ENCODE assay signal across 8 cellular contexts in the genomic region with DNA sequence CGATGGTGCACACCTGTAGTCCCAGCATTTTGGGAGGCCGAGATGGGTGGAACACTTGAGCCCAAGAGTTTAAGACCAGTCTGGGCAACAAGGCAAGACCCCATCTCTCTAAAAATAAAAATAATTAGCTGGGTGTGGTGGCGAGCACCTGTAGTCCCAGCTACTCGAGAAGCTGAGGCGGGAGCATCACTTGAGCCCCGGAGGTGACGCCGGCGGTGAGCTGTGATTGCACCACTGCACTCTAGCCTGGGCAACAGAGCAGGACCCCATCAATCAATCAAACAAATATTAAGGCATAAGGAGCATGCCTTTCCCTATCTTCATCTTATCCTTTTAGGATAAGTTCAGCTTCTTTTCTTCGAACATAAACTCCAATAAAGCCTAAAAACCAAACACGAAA. TPM values are rescaled to one million over a fixed set of nuclear protein-coding genes. Genes with fewer than 3 reads are reported as not detected.
DNase-seq lines count a peak whose midpoint lies in the region; ATAC-seq, FAIRE-seq and TF ChIP-seq lines count a peak whose summit lies in the region.

No MANE protein-coding gene starts in this region.

- CTCF ChIA-PET in activated CD4-positive, alpha-beta T cell treated with anti-CD3 and anti-CD28 coated beads for 36 hours (lab: Charles Lee): interaction anchor here (0.5 kb wide), 1 partner anchor 74 kb away, joined by 3 read pairs; no protein-coding TSS in a partner anchor
- CTCF ChIA-PET in HepG2 (lab: Yijun Ruan, JAX; ENCODE audit: low intra/inter-chr PET ratio, low total read pairs): no interaction called here

- no peak overlapping the region for H3K27ac Mint-ChIP-seq in activated CD4-positive, alpha-beta T cell treated with anti-CD3 and anti-CD28 coated beads for 36 hours
- no peak overlapping the region for H3K27ac Mint-ChIP-seq in activated naive CD8-positive, alpha-beta T cell treated with anti-CD3 and anti-CD28 coated beads, Interleukin-2, amount 50 U/mL, for 24 hours

- peak overlapping the region; percentile 83 for H3K4me2 ChIP-seq in HepG2 (ENCODE audit: low read depth, low read length)

- ATAC-seq in activated CD4-positive, alpha-beta T cell treated with anti-CD3 and anti-CD28 coated beads for 36 hours: no peak
- no peak for ATAC-seq in activated naive CD8-positive, alpha-beta T cell treated with anti-CD3 and anti-CD28 coated beads, Interleukin-2, amount 50 U/mL, for 24 hours
- ATAC-seq in HepG2: no peak
- no peak for ATAC-seq in GM18867 (IDR thresholded peaks at IDR 0.05; ENCODE audit: unreplicated experiment)

- H4K20me1 ChIP-seq in HepG2 (ENCODE audit: insufficient read depth, low read length): no peaks in the 10 kb centered on the region

- H3K27me3 ChIP-seq in HepG2 (ENCODE audit: control insufficient read depth in 1 of 2, insufficient read depth in 2 of 2, low read length in 2 of 2): no peaks in the 10 kb centered on the region; a peak in 1 of 5 replicates
- no peaks in the 10 kb centered on the region for H3K27me3 ChIP-seq in suprapubic skin

- in situ Hi-C loops in HepG2 (cut with HindIII; ENCODE audit: extremely low pct_ligation_motif_present, low pct_unique_long_range_greater_than_20kb): no loop called here

- no peak for TF ChIP-seq RAD21 in HepG2 (CRISPR knock-in tag; IDR thresholded peaks at IDR 0.05)

- H3K9me3 ChIP-seq in HepG2 (ENCODE audit: low read length): no peaks in the 10 kb centered on the region
- H3K9me3 ChIP-seq in suprapubic skin: no peaks in the 10 kb centered on the region

- no peak overlapping the region for H2AFZ ChIP-seq in HepG2 (ENCODE audit: low read length)

- no peak for DNase-seq in activated CD4-positive, alpha-beta T cell treated with anti-CD3 and anti-CD28 coated beads for 36 hours
- DNase-seq in activated CD4-positive, alpha-beta T cell treated with anti-CD3 and anti-CD28 coated beads, Interleukin-2, amount 50 U/mL, for 4 hours: no peak
- no peak for DNase-seq in activated naive CD8-positive, alpha-beta T cell treated with anti-CD3 and anti-CD28 coated beads, Interleukin-2, amount 50 U/mL, for 24 hours
- no peak for DNase-seq in HepG2 (ENCODE audit: low spot score)
- DNase-seq in suprapubic skin (ENCODE audit: low spot score in 2 of 2): no peak
- no peak for DNase-seq in GOT3 (lab: John Stamatoyannopoulos, UW)
- no peak for DNase-seq in posterior cingulate gyrus

- H3K9me3 Mint-ChIP-seq in activated CD4-positive, alpha-beta T cell treated with anti-CD3 and anti-CD28 coated beads for 36 hours (ENCODE audit: low read depth): no peaks in the 10 kb centered on the region
- no peaks in the 10 kb centered on the region for H3K9me3 Mint-ChIP-seq in activated naive CD8-positive, alpha-beta T cell treated with anti-CD3 and anti-CD28 coated beads, Interleukin-2, amount 50 U/mL, for 24 hours

- H3K4me3 Mint-ChIP-seq in activated CD4-positive, alpha-beta T cell treated with anti-CD3 and anti-CD28 coated beads for 36 hours: peak overlapping the region; percentile 84
- H3K4me3 Mint-ChIP-seq in activated naive CD8-positive, alpha-beta T cell treated with anti-CD3 and anti-CD28 coated beads, Interleukin-2, amount 50 U/mL, for 24 hours: peak overlapping the region; percentile 74

- peak overlapping the region; percentile 73 to 93 (median 84) for H3K4me3 ChIP-seq in HepG2 (replicated peaks in 1 of 3; ENCODE audit: insufficient read depth in 1 of 3, low read depth in 2 of 3, low read length in 3 of 3)
- H3K4me3 ChIP-seq in suprapubic skin: peak overlapping the region; percentile 81

- TF ChIP-seq EP300 in HepG2 (IDR thresholded peaks at IDR 0.05; ENCODE audit: low read depth in 2 of 2, low read length in 2 of 2): no peak
- TF ChIP-seq EP300 in HepG2 (CRISPR knock-in tag; IDR thresholded peaks at IDR 0.05; ENCODE audit: borderline replicate concordance): no peak
- TF ChIP-seq EP300 in suprapubic skin (IDR thresholded peaks at IDR 0.05): no peak

- peaks cover 32% of the 10 kb centered on the region for H3K4me1 ChIP-seq in HepG2 (ENCODE audit: insufficient read depth, low read length)
- H3K4me1 ChIP-seq in suprapubic skin: peaks cover 21% of the 10 kb centered on the region

- POLR2A ChIA-PET in activated CD4-positive, alpha-beta T cell treated with anti-CD3 and anti-CD28 coated beads for 36 hours (lab: Charles Lee): interaction anchor here (0.7 to 1.2 kb wide), 2 partner anchors 27 to 458 kb away, joined by 5 to 6 read pairs; no protein-coding TSS in a partner anchor
- POLR2A ChIA-PET in HepG2 (lab: Yijun Ruan, JAX): interaction anchor here (0.5 to 2.9 kb wide), 5 partner anchors 18 to 427 kb away, joined by 3 to 15 read pairs (median 3); a partner anchor contains a TSS

- peak overlapping the region; percentile 80 for H3K9ac ChIP-seq in HepG2 (ENCODE audit: insufficient read depth, low read depth, low read length)

- peaks cover 7% of the 10 kb centered on the region for H3K36me3 Mint-ChIP-seq in activated CD4-positive, alpha-beta T cell treated with anti-CD3 and anti-CD28 coated beads for 36 hours (ENCODE audit: low read depth)
- H3K36me3 Mint-ChIP-seq in activated naive CD8-positive, alpha-beta T cell treated with anti-CD3 and anti-CD28 coated beads, Interleukin-2, amount 50 U/mL, for 24 hours (ENCODE audit: low read depth): peaks cover 5% of the 10 kb centered on the region

- H3K36me3 ChIP-seq in HepG2 (replicated peaks in 1 of 2; ENCODE audit: control insufficient read depth in 1 of 2, insufficient read depth in 2 of 2, low read length in 2 of 2) (peaks cover 0 to 13% of the 10 kb centered on the region in 2 experiments; a peak in 2 of 5 replicates), suprapubic skin (peaks cover 11% of the 10 kb centered on the region)

- intact Hi-C loops in activated CD4-positive, alpha-beta T cell treated with anti-CD3 and anti-CD28 coated beads for 36 hours (cut with DNase I, micrococcal nuclease): loop anchor here in 1 of 2 experiments (5.0 to 10.0 kb wide), 5 partner anchors 318 to 1879 kb away; a partner anchor contains a TSS
- intact Hi-C loops in HepG2 (cut with micrococcal nuclease; ENCODE audit: unreplicated experiment) (loop anchor here (5.0 kb wide), 1 partner anchor 522 kb away; no protein-coding TSS in a partner anchor), posterior cingulate gyrus (cut with DNase I) (loop anchor here (5.0 to 10.0 kb wide), 4 partner anchors 151 to 427 kb away; a partner anchor contains a TSS)

- TF ChIP-seq CTCF in HepG2 (CRISPR knock-in tag; IDR thresholded peaks at IDR 0.05) (no peak), suprapubic skin (IDR thresholded peaks at IDR 0.05) (no peak)

- FAIRE-seq in HepG2 (lab: Jason Lieb, UNC): no peak

- no peak for TF ChIP-seq POLR2A in HepG2 (IDR thresholded peaks at IDR 0.05; ENCODE audit: insufficient read depth in 1 of 2, low read depth in 2 of 2, low read length in 2 of 2)
- no peak for TF ChIP-seq POLR2A in suprapubic skin (IDR thresholded peaks at IDR 0.05)

- BruUV-seq in HepG2 (replicated peaks; lab: Mats Ljungman, UMichigan): no TSS peak

- WGBS in HepG2 (ENCODE audit: low lambda C conversion rate): 55% methylated on average over 11 of the region's 11 CpGs
- WGBS in suprapubic skin: 76% methylated on average over 11 of the region's 11 CpGs

- H3K27ac ChIP-seq in HepG2 (ENCODE audit: extremely low read length, insufficient read depth, low read length) (peak overlapping the region; percentile 96), suprapubic skin (peak overlapping the region; percentile 93)

- H3K27me3 Mint-ChIP-seq in activated CD4-positive, alpha-beta T cell treated with anti-CD3 and anti-CD28 coated beads for 36 hours: no peaks in the 10 kb centered on the region
- H3K27me3 Mint-ChIP-seq in activated naive CD8-positive, alpha-beta T cell treated with anti-CD3 and anti-CD28 coated beads, Interleukin-2, amount 50 U/mL, for 24 hours: no peaks in the 10 kb centered on the region

- peaks cover 20% of the 10 kb centered on the region for H3K79me2 ChIP-seq in HepG2 (ENCODE audit: insufficient read depth, low read length)

- peaks cover 22% of the 10 kb centered on the region for H3K4me1 Mint-ChIP-seq in activated CD4-positive, alpha-beta T cell treated with anti-CD3 and anti-CD28 coated beads for 36 hours
- H3K4me1 Mint-ChIP-seq in activated naive CD8-positive, alpha-beta T cell treated with anti-CD3 and anti-CD28 coated beads, Interleukin-2, amount 50 U/mL, for 24 hours: peaks cover 29% of the 10 kb centered on the region

TF ChIP-seq in HepG2, 621 proteins besides CTCF, POLR2A, EP300 and RAD21 (continues in another document):
- peak; percentile 97 for TF ChIP-seq ZNF121 (CRISPR knock-in tag; IDR thresholded peaks at IDR 0.05)
- no peak for TF ChIP-seq TCF12 (IDR thresholded peaks at IDR 0.05)
- TF ChIP-seq TCF12 (CRISPR knock-in tag; IDR thresholded peaks at IDR 0.05): no peak
- TF ChIP-seq NPAS2 (CRISPR knock-in tag; IDR thresholded peaks at IDR 0.05; ENCODE audit: borderline replicate concordance): 0 out of 2 replicates have a peak, but pooled peaks have one; percentile 39
- 0 out of 2 replicates have a peak, but pooled peaks have one; percentile 51 for TF ChIP-seq ZNF3 (CRISPR knock-in tag; IDR thresholded peaks at IDR 0.05)

RNA-seq across cellular contexts. Expression of a gene that starts 1.1 kb away (rescaled TPM):
- 1 to 10 TPM; 6.0 to 6.8 TPM for total RNA-seq in activated CD4-positive, alpha-beta T cell treated with anti-CD3 and anti-CD28 coated beads for 36 hours
- total RNA-seq in HepG2 (2016; rRNA removed; fragmentation: Illumina TruSeq; extraction: Trizol): 10.7 and 16.3 TPM in 2 replicates
- 7.2 and 7.7 TPM in 2 replicates for total RNA-seq in HepG2 (2016; cell fraction: cytosol; rRNA removed; fragmentation: Illumina TruSeq; extraction: Trizol; ENCODE audit: low read depth)
- 10.5 and 14.5 TPM in 2 replicates for total RNA-seq in HepG2 (2016; cell fraction: insoluble cytoplasmic fraction; rRNA removed; fragmentation: Illumina TruSeq; extraction: Trizol)
- 7.8 and 8.5 TPM in 2 replicates for total RNA-seq in HepG2 (2016; cell fraction: membrane; rRNA removed; fragmentation: Illumina TruSeq; extraction: Trizol)
- 8.5 and 11.2 TPM in 2 replicates for total RNA-seq in HepG2 (2016; cell fraction: nucleus; rRNA removed; fragmentation: Illumina TruSeq; extraction: Trizol)
- 9.6 and 10.1 TPM in 2 replicates for polyA plus RNA-seq in HepG2 (2011; rRNA removed)
- polyA plus RNA-seq in HepG2 (2011; cell fraction: cytosol; rRNA removed): 7.2 and 9.2 TPM in 2 replicates
- 10.9 and 12.9 TPM in 2 replicates for polyA plus RNA-seq in HepG2 (2011; cell fraction: nucleus; rRNA removed)
- polyA plus RNA-seq in HepG2 (2012): 12.0 and 15.3 TPM in 2 replicates
- polyA plus RNA-seq in HepG2 (2016; cell fraction: cytosol; fragmentation: Illumina TruSeq; extraction: Trizol; ENCODE audit: low read depth): 3.7 and 4.7 TPM in 2 replicates
- 16.5 and 18.2 TPM in 2 replicates for polyA plus RNA-seq in HepG2 (2016; cell fraction: insoluble cytoplasmic fraction; fragmentation: Illumina TruSeq; extraction: Trizol; ENCODE audit: low read depth)
- 5.8 and 6.6 TPM in 2 replicates for polyA plus RNA-seq in HepG2 (2016; cell fraction: membrane; fragmentation: Illumina TruSeq; extraction: Trizol; ENCODE audit: low read depth)
- polyA plus RNA-seq in HepG2 (2016; cell fraction: nucleus; fragmentation: Illumina TruSeq; extraction: Trizol; ENCODE audit: insufficient read depth, low read depth): 12.5 and 14.0 TPM in 2 replicates
- polyA minus RNA-seq in HepG2 (2011; rRNA and poly(A)+ RNA removed; ENCODE audit: low replicate concordance): 5.6 and 17.7 TPM in 2 replicates
- polyA minus RNA-seq in HepG2 (2011; cell fraction: cytosol; rRNA and poly(A)+ RNA removed): 5.4 and 5.7 TPM in 2 replicates
- polyA minus RNA-seq in HepG2 (2011; cell fraction: nucleus; rRNA and poly(A)+ RNA removed): 25.5 and 31.1 TPM in 2 replicates
- 1 to 10 TPM; 3.8 to 9.4 (median 5.5) TPM for total RNA-seq in suprapubic skin
